Comparison of ENCODE assay signal across 9 cellular contexts in genomic region chr7:585229-585711, GRCh38.
DNase-seq lines count a peak whose midpoint lies in the region; ATAC-seq and TF ChIP-seq lines count a peak whose summit lies in the region.
"Had no signal": no experiment of that assay in that cellular context is flagged by ENCODE, and none has a peak within 500 bp of the region (broad histone marks: within the 10 kb centered on the region; RNA-seq: fewer than 3 reads in every experiment).

No MANE protein-coding gene starts in this region.

- peaks cover 24% of the 10 kb centered on the region for H3K9me3 Mint-ChIP-seq in T-helper 1 cell treated with Interleukin-12 subunit alpha and Interleukin-12 subunit beta and Interleukin-4 antibody, amounts not matched to agents 30 μg/mL and 1 μg/mL, for 36 hours

- no peaks in the 10 kb centered on the region for H3K36me3 ChIP-seq in testis (ENCODE audit: low read depth, missing control alignments)

- ATAC-seq in GM19025 (IDR thresholded peaks at IDR 0.05; ENCODE audit: low read depth, unreplicated experiment) = peak; percentile 87
- ATAC-seq in HG02610 (IDR thresholded peaks at IDR 0.05; ENCODE audit: unreplicated experiment) = no peak

- peak overlapping the region; percentile 43 for H3K4me3 Mint-ChIP-seq in T-helper 1 cell treated with Interleukin-12 subunit alpha and Interleukin-12 subunit beta and Interleukin-4 antibody, amounts not matched to agents 30 μg/mL and 1 μg/mL, for 36 hours

- H3K27ac Mint-ChIP-seq in T-helper 1 cell treated with Interleukin-12 subunit alpha and Interleukin-12 subunit beta and Interleukin-4 antibody, amounts not matched to agents 30 μg/mL and 1 μg/mL, for 36 hours = peak overlapping the region; percentile 94

- TF ChIP-seq CTCF in testis (IDR thresholded peaks at IDR 0.05) = no peak

- no peaks in the 10 kb centered on the region for H3K27me3 Mint-ChIP-seq in T-helper 1 cell treated with Interleukin-12 subunit alpha and Interleukin-12 subunit beta and Interleukin-4 antibody, amounts not matched to agents 30 μg/mL and 1 μg/mL, for 36 hours (ENCODE audit: low read depth)

- no peaks in the 10 kb centered on the region for H3K27me3 ChIP-seq in testis

- TF ChIP-seq POLR2A in testis (IDR thresholded peaks at IDR 0.05) = no peak

- H3K9me3 ChIP-seq in testis = no peaks in the 10 kb centered on the region

- H3K36me3 Mint-ChIP-seq in T-helper 1 cell treated with Interleukin-12 subunit alpha and Interleukin-12 subunit beta and Interleukin-4 antibody, amounts not matched to agents 30 μg/mL and 1 μg/mL, for 36 hours (ENCODE audit: low read depth) = peaks cover 35% of the 10 kb centered on the region

- H3K4me1 ChIP-seq in testis = no peaks in the 10 kb centered on the region

- 88 to 91% methylated on average over 18 of the region's 18 CpGs for WGBS in testis, 2 donors

- no peak overlapping the region for H3K27ac ChIP-seq in testis

- peaks cover 31% of the 10 kb centered on the region for H3K4me1 Mint-ChIP-seq in T-helper 1 cell treated with Interleukin-12 subunit alpha and Interleukin-12 subunit beta and Interleukin-4 antibody, amounts not matched to agents 30 μg/mL and 1 μg/mL, for 36 hours (ENCODE audit: low read depth)

- H3K4me3 ChIP-seq in testis = no peak overlapping the region

- peak; percentile 75 for DNase-seq in activated naive CD4-positive, alpha-beta T cell treated with anti-CD3 and anti-CD28 coated beads, Interleukin-2, amount 50 U/mL, for 16 hours
- peak; percentile 43 to 52 for DNase-seq in stimulated activated CD4-positive, alpha-beta T cell treated with anti-CD3 and anti-CD28 coated beads, Interleukin-2, amount 100 ng/mL, for 48 hours
- DNase-seq in testis (no peak), cerebellum (ENCODE audit: low spot score) (no peak), RKO (ENCODE audit: low spot score) (no peak)
- DNase-seq: NCI-H2171 treated with DMSO at 0.1 percent for 48 hours had no signal

- intact Hi-C loops in testis (cut with DNase I; ENCODE audit: low total_unique reads) = no loop called here

Comparison
In these comparisons a context has a peak if more than half of its experiments do, and no peak if none do; other contexts are left out.
1. DNase-seq: peak in activated naive CD4-positive, alpha-beta T cell treated with anti-CD3 and anti-CD28 coated beads, Interleukin-2, amount 50 U/mL, for 16 hours (single experiment) and stimulated activated CD4-positive, alpha-beta T cell treated with anti-CD3 and anti-CD28 coated beads, Interleukin-2, amount 100 ng/mL, for 48 hours (2 of 2); none in testis (single experiment), cerebellum (single experiment) and RKO (single experiment).